Comparison of ENCODE assay signal across 22 cellular contexts in the genomic region with DNA sequence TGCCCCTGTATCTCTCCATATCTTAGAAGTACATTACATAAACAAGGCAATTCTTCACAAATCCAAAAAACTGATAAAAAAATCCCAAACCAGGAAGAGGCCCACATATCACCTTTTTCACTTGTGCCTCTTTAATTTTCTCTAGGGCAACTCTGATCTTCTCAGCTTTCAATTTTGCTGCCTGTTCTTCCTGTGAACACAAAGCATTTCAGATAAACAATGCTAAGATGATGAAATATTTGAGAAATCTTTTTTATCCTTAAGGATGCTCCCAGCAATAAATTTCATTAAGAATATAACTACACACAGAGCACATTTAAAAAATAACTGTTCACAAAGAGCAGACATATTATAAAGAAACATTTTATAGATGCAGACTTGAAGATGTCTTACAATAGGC.
"Had no signal": no experiment of that assay in that cellular context is flagged by ENCODE, and none has a peak within 500 bp of the region (broad histone marks: within the 10 kb centered on the region; RNA-seq: fewer than 3 reads in every experiment).

No MANE protein-coding gene starts in this region.

- DNase-seq: activated CD4-positive, alpha-beta T cell treated with anti-CD3 and anti-CD28 coated beads for 1 hour; activated CD4-positive, alpha-beta T cell treated with anti-CD3 and anti-CD28 coated beads, Interleukin-2, amount 50 U/mL, for 48 hours; activated CD8-positive, alpha-beta memory T cell treated with anti-CD3 and anti-CD28 coated beads, Interleukin-2, amount 10 ng/mL, durations not matched to agents 7 days and 5 days; activated gamma-delta T cell treated with Interleukin-2 at 50 U/mL for 16 hours; activated naive CD8-positive, alpha-beta T cell treated with anti-CD3 and anti-CD28 coated beads for 36 hours; activated T-cell treated with anti-CD3 and anti-CD28 coated beads, Interleukin-2, amount 50 U/mL, for 4 hours; aorta; colonic mucosa; effector CD8-positive, alpha-beta T cell; foreskin fibroblast; glutamatergic neuron; left colon; mucosa of descending colon; naive thymus-derived CD8-positive, alpha-beta T cell; nucleus accumbens; psoas muscle; stimulated activated CD4-positive, alpha-beta T cell treated with anti-CD3 and anti-CD28 coated beads, Interleukin-2, amount 100 ng/mL, for 24 hours; stimulated activated naive B cell treated with anti-CD40 and anti-IgM and Interleukin-4, amounts not matched to agents 10 μg/mL and 1 μg/mL and 100 μg/mL, for 72 hours; T-helper 9 cell had no signal

- H3K27me3 ChIP-seq: colonic mucosa, tibial nerve had no signal

- H3K9me3 ChIP-seq: colonic mucosa, mucosa of descending colon, psoas muscle, tibial nerve had no signal

- H3K4me1 ChIP-seq: colonic mucosa, psoas muscle had no signal

- ATAC-seq: activated CD8-positive, alpha-beta memory T cell treated with anti-CD3 and anti-CD28 coated beads, Interleukin-2, amount 10 ng/mL, durations not matched to agents 7 days and 5 days; activated T-cell treated with anti-CD3 and anti-CD28 coated beads, Interleukin-2, amount 50 U/mL, for 4 hours; left colon; mucosa of descending colon; naive thymus-derived CD8-positive, alpha-beta T cell; psoas muscle; sciatic nerve; stimulated activated naive B cell treated with anti-CD40 and anti-IgM and Interleukin-4, amounts not matched to agents 10 μg/mL and 1 μg/mL and 100 μg/mL, for 72 hours had no signal

- H3K4me3 ChIP-seq: colonic mucosa, lung, mucosa of descending colon, psoas muscle, tibial nerve had no signal

- H3K4me1 Mint-ChIP-seq: activated CD8-positive, alpha-beta memory T cell treated with anti-CD3 and anti-CD28 coated beads, Interleukin-2, amount 10 ng/mL, durations not matched to agents 7 days and 5 days; activated naive CD8-positive, alpha-beta T cell treated with anti-CD3 and anti-CD28 coated beads for 36 hours; naive thymus-derived CD8-positive, alpha-beta T cell; stimulated activated naive B cell treated with anti-CD40 and anti-IgM and Interleukin-4, amounts not matched to agents 10 μg/mL and 1 μg/mL and 100 μg/mL, for 72 hours had no signal

- H3K36me3 ChIP-seq: colonic mucosa had no signal

- H3K4me3 Mint-ChIP-seq: activated CD8-positive, alpha-beta memory T cell treated with anti-CD3 and anti-CD28 coated beads, Interleukin-2, amount 10 ng/mL, durations not matched to agents 7 days and 5 days; activated naive CD8-positive, alpha-beta T cell treated with anti-CD3 and anti-CD28 coated beads for 36 hours; activated T-cell treated with anti-CD3 and anti-CD28 coated beads, Interleukin-2, amount 50 U/mL, for 4 hours; naive thymus-derived CD8-positive, alpha-beta T cell; stimulated activated naive B cell treated with anti-CD40 and anti-IgM and Interleukin-4, amounts not matched to agents 10 μg/mL and 1 μg/mL and 100 μg/mL, for 72 hours had no signal

- H3K27ac ChIP-seq: colonic mucosa, psoas muscle, tibial nerve had no signal

- H3K36me3 Mint-ChIP-seq: activated CD8-positive, alpha-beta memory T cell treated with anti-CD3 and anti-CD28 coated beads, Interleukin-2, amount 10 ng/mL, durations not matched to agents 7 days and 5 days; activated naive CD8-positive, alpha-beta T cell treated with anti-CD3 and anti-CD28 coated beads for 36 hours; stimulated activated naive B cell treated with anti-CD40 and anti-IgM and Interleukin-4, amounts not matched to agents 10 μg/mL and 1 μg/mL and 100 μg/mL, for 72 hours had no signal

- H3K9me3 Mint-ChIP-seq: activated naive CD8-positive, alpha-beta T cell treated with anti-CD3 and anti-CD28 coated beads for 36 hours; activated T-cell treated with anti-CD3 and anti-CD28 coated beads, Interleukin-2, amount 50 U/mL, for 4 hours; naive thymus-derived CD8-positive, alpha-beta T cell; stimulated activated naive B cell treated with anti-CD40 and anti-IgM and Interleukin-4, amounts not matched to agents 10 μg/mL and 1 μg/mL and 100 μg/mL, for 72 hours had no signal

- H3K27ac Mint-ChIP-seq: activated CD8-positive, alpha-beta memory T cell treated with anti-CD3 and anti-CD28 coated beads, Interleukin-2, amount 10 ng/mL, durations not matched to agents 7 days and 5 days; activated naive CD8-positive, alpha-beta T cell treated with anti-CD3 and anti-CD28 coated beads for 36 hours; naive thymus-derived CD8-positive, alpha-beta T cell; stimulated activated naive B cell treated with anti-CD40 and anti-IgM and Interleukin-4, amounts not matched to agents 10 μg/mL and 1 μg/mL and 100 μg/mL, for 72 hours had no signal
